Comparison of ENCODE assay signal across 9 cellular contexts in genomic region chr10:102675151-102675886, GRCh38. TPM values are rescaled to one million over a fixed set of nuclear protein-coding genes. Genes with fewer than 3 reads are reported as not detected.
DNase-seq lines count a peak whose midpoint lies in the region; ATAC-seq, FAIRE-seq and TF ChIP-seq lines count a peak whose summit lies in the region.
"Had no signal": no experiment of that assay in that cellular context is flagged by ENCODE, and none has a peak within 500 bp of the region (broad histone marks: within the 10 kb centered on the region; RNA-seq: fewer than 3 reads in every experiment).

No MANE protein-coding gene starts in this region.

- intact Hi-C loops in kidney (cut with DNase I), result no loop called here

- H3K4me3 ChIP-seq in kidney (ENCODE audit: low read length in 2 of 2), result peak overlapping the region in 1 of 2 donors; percentile 3

- DNase-seq in NCI-H1105 treated with DMSO at 0.1 percent for 48 hours (lab: John Stamatoyannopoulos, UW) (peak; percentile 30), NCI-H1105 (lab: John Stamatoyannopoulos, UW) (no peak), T-cell (no peak), kidney (peak; percentile 41), GM19238 (ENCODE audit: insufficient read length, low spot score) (no peak), Kasumi-1 (lab: John Stamatoyannopoulos, UW) (no peak), HT-29 (ENCODE audit: low spot score) (no peak)
- DNase-seq in stimulated activated naive CD8-positive, alpha-beta T cell treated with anti-CD3 and anti-CD28 coated beads, Interleukin-15, amount 100 ng/mL, for 72 hours, result no peak
- DNase-seq: activated CD4-positive, alpha-beta T cell treated with anti-CD3 and anti-CD28 coated beads for 1 hour had no signal

- H3K27ac Mint-ChIP-seq in T-cell, result peak overlapping the region; percentile 90 to 96
- peak overlapping the region in 1 of 2 donors; percentile 34 for H3K27ac Mint-ChIP-seq in stimulated activated naive CD8-positive, alpha-beta T cell treated with anti-CD3 and anti-CD28 coated beads, Interleukin-15, amount 100 ng/mL, for 72 hours

- peak overlapping the region; percentile 72 to 78 (median 74) for H3K4me3 Mint-ChIP-seq in T-cell
- peak overlapping the region; percentile 72 to 86 for H3K4me3 Mint-ChIP-seq in stimulated activated naive CD8-positive, alpha-beta T cell treated with anti-CD3 and anti-CD28 coated beads, Interleukin-15, amount 100 ng/mL, for 72 hours

- POLR2A ChIA-PET in T-cell (lab: Charles Lee), result interaction anchor here (0.5 to 1.2 kb wide), 5 partner anchors 9 to 91 kb away, joined by 3 to 5 read pairs (median 3); partner anchors contain the start of gene ARL3 (in 1 of the 2)

- no peak for FAIRE-seq in kidney (lab: Jason Lieb, UNC)

- peak overlapping the region; percentile 60 to 91 for H3K27ac ChIP-seq in kidney (ENCODE audit: low read depth in 2 of 2, low read length in 2 of 2)

- peak overlapping the region in 1 of 2 donors; percentile 9 for H3K9ac ChIP-seq in kidney (ENCODE audit: low read length in 2 of 2)

- H3K4me1 ChIP-seq in kidney (ENCODE audit: control insufficient read depth in 1 of 2, insufficient read depth in 1 of 2, low read depth in 1 of 2, low read length in 2 of 2), result peaks cover 59 to 65% of the 10 kb centered on the region in 2 donors

- H3K36me3 Mint-ChIP-seq in T-cell, result peaks cover 3% of the 10 kb centered on the region

- H3K9me3 Mint-ChIP-seq in T-cell, result no peaks in the 10 kb centered on the region
- H3K9me3 Mint-ChIP-seq in stimulated activated naive CD8-positive, alpha-beta T cell treated with anti-CD3 and anti-CD28 coated beads, Interleukin-15, amount 100 ng/mL, for 72 hours, result no peaks in the 10 kb centered on the region

- no peak for ATAC-seq in T-cell (replicated peaks in 1 of 4)
- peak; percentile 11 for ATAC-seq in stimulated activated naive CD8-positive, alpha-beta T cell treated with anti-CD3 and anti-CD28 coated beads, Interleukin-15, amount 100 ng/mL, for 72 hours

- CTCF ChIA-PET in T-cell (lab: Charles Lee), result interaction anchor here (0.5 to 1.7 kb wide), 5 partner anchors 11 to 61 kb away, joined by 3 to 4 read pairs (median 3); partner anchors contain the start of genes ARL3 (in 1 of the 2) and SFXN2 (in 1 of the 2)

- H3K9me3 ChIP-seq in kidney (ENCODE audit: control insufficient read depth in 1 of 2, low read length in 2 of 2), result no peaks in the 10 kb centered on the region

- no peaks in the 10 kb centered on the region for H3K36me3 ChIP-seq in kidney (ENCODE audit: control insufficient read depth in 1 of 2, insufficient read depth in 2 of 2, low read length in 2 of 2)

- H3K4me1 Mint-ChIP-seq in T-cell, result peaks cover 42 to 61% (median 50%) of the 10 kb centered on the region in 3 donors
- peaks cover 63% of the 10 kb centered on the region for H3K4me1 Mint-ChIP-seq in stimulated activated naive CD8-positive, alpha-beta T cell treated with anti-CD3 and anti-CD28 coated beads, Interleukin-15, amount 100 ng/mL, for 72 hours

- no peak for TF ChIP-seq CTCF in kidney (IDR thresholded peaks at IDR 0.05; ENCODE audit: borderline replicate concordance, extremely low read depth, insufficient read depth)

- no peaks in the 10 kb centered on the region for H3K27me3 Mint-ChIP-seq in T-cell
- H3K27me3 Mint-ChIP-seq in stimulated activated naive CD8-positive, alpha-beta T cell treated with anti-CD3 and anti-CD28 coated beads, Interleukin-15, amount 100 ng/mL, for 72 hours, result no peaks in the 10 kb centered on the region

RNA-seq across cellular contexts. Expression of gene TRIM8, which starts 31.0 kb away (rescaled TPM):
- 10 to 100 TPM; 54.2 to 74.7 (median 67.9) TPM for total RNA-seq in T-cell
- 198 TPM for total RNA-seq in kidney
- polyA plus RNA-seq in kidney (ENCODE audit: insufficient read depth, low read depth, low replicate concordance), result 160 TPM
- 81.2 and 82.3 TPM in 2 replicates for total RNA-seq in HT-29 (2014; rRNA removed; shearing (Covaris generic))

RNA-seq across cellular contexts. Expression of gene ARL3, which starts 38.9 kb away (rescaled TPM):
- 1 to 10 TPM; 2.7 to 5.0 (median 3.5) TPM for total RNA-seq in T-cell
- total RNA-seq in kidney, result 16.3 TPM
- polyA plus RNA-seq in kidney (ENCODE audit: insufficient read depth, low read depth, low replicate concordance), result 28.8 TPM
- 4.5 and 6.0 TPM in 2 replicates for total RNA-seq in HT-29 (2014; rRNA removed; shearing (Covaris generic))

RNA-seq across cellular contexts. Expression of gene SFXN2, which starts 39.1 kb away (rescaled TPM):
- 10 to 100 TPM in 4 of 5 donors, 1 to 10 TPM in 1; 9.2 to 32.6 (median 22.6) TPM for total RNA-seq in T-cell
- 17.3 TPM for total RNA-seq in kidney
- 72.1 TPM for polyA plus RNA-seq in kidney (ENCODE audit: insufficient read depth, low read depth, low replicate concordance)
- 20.8 and 33.4 TPM in 2 replicates for total RNA-seq in HT-29 (2014; rRNA removed; shearing (Covaris generic))

Comparison
In these comparisons a context has a peak if more than half of its experiments do, and no peak if none do; other contexts are left out.
1. DNase-seq: peak in NCI-H1105 treated with DMSO at 0.1 percent for 48 hours (single experiment) and kidney (single experiment); none in NCI-H1105 (single experiment), T-cell (0 of 34), stimulated activated naive CD8-positive, alpha-beta T cell treated with anti-CD3 and anti-CD28 coated beads, Interleukin-15, amount 100 ng/mL, for 72 hours (0 of 2), GM19238 (single experiment), Kasumi-1 (0 of 2) and HT-29 (single experiment).